ENCODE assay signal across 1 cellular context in the genomic region with DNA sequence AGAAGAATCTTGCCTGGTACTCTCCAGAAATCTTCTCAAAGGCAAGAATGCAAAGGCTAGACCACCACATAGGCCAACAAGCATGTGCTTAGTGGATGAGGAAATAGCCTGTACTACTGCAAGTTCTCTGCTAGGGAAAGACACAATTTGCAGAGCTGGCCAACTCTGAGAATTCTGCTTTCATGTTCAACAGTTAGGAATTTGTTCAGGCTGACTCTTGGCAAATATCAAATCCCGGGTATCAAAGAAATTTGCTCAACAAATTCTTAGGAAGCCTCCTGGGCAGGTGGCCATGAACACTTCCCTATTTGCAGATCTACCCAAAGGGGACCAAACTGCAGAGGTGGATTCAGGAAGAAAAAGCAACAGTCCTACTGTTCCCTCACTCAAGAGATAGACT.
TF ChIP-seq lines count a peak whose summit lies in the region.

No MANE protein-coding gene starts in this region.

TF ChIP-seq in K562, 482 proteins besides CTCF, POLR2A, EP300 and RAD21:
- TF ChIP-seq, protein P1, sequence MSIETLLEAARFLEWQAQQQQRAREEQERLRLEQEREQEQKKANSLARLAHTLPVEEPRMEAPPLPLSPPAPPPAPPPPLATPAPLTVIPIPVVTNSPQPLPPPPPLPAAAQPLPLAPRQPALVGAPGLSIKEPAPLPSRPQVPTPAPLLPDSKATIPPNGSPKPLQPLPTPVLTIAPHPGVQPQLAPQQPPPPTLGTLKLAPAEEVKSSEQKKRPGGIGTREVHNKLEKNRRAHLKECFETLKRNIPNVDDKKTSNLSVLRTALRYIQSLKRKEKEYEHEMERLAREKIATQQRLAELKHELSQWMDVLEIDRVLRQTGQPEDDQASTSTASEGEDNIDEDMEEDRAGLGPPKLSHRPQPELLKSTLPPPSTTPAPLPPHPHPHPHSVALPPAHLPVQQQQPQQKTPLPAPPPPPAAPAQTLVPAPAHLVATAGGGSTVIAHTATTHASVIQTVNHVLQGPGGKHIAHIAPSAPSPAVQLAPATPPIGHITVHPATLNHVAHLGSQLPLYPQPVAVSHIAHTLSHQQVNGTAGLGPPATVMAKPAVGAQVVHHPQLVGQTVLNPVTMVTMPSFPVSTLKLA (conservative IDR thresholded peaks at IDR 0.05): no peak
- peak; percentile 75; the same call in 1 of the 2 replicates for TF ChIP-seq SPI1 (IDR thresholded peaks at IDR 0.05; ENCODE audit: borderline replicate concordance, low read depth, low read length)
